20 cellular contexts compared by ENCODE assay signal in genomic region chr13:85632526-85633215, GRCh38.
DNase-seq lines count a peak whose midpoint lies in the region; ATAC-seq lines count a peak whose summit lies in the region.
"Had no signal": no experiment of that assay in that cellular context is flagged by ENCODE, and none has a peak within 500 bp of the region (broad histone marks: within the 10 kb centered on the region; RNA-seq: fewer than 3 reads in every experiment).

No MANE protein-coding gene starts in this region.

- no peak for ATAC-seq in HG03354 (IDR thresholded peaks at IDR 0.05; ENCODE audit: poor library complexity, severe bottlenecking, unreplicated experiment)

- DNase-seq in Ammon's horn (ENCODE audit: low spot score) (peak; percentile 20), RPMI7951 (ENCODE audit: low read depth) (peak; percentile 24), inferior parietal cortex (ENCODE audit: extremely low spot score) (peak; percentile 15), pons (ENCODE audit: low spot score) (peak; percentile 69), GM19238 (ENCODE audit: insufficient read length, low spot score) (no peak)
- no peak for DNase-seq in activated CD8-positive, alpha-beta memory T cell treated with anti-CD3 and anti-CD28 coated beads for 24 hours
- DNase-seq: AML-193; CD8-positive, alpha-beta memory T cell; DMS53; H9; NCI-H1694; NCI-H2081; NCI-H2171; NCI-H345; NCI-H524; NCI-H774; NK-92 treated with Interleukin-12 subunit alpha and Interleukin-12 subunit beta, amount 100 ng/mL, for 24 hours; Peyer's patch; SJCRH30 had no signal

Comparison
In these comparisons a context has a peak if more than half of its experiments do, and no peak if none do; other contexts are left out.
1. DNase-seq: peak in Ammon's horn (single experiment), RPMI7951 (single experiment), inferior parietal cortex (single experiment) and pons (single experiment); none in GM19238 (single experiment) and activated CD8-positive, alpha-beta memory T cell treated with anti-CD3 and anti-CD28 coated beads for 24 hours (single experiment).